Comparison of ENCODE assay signal across 8 cellular contexts in the genomic region with DNA sequence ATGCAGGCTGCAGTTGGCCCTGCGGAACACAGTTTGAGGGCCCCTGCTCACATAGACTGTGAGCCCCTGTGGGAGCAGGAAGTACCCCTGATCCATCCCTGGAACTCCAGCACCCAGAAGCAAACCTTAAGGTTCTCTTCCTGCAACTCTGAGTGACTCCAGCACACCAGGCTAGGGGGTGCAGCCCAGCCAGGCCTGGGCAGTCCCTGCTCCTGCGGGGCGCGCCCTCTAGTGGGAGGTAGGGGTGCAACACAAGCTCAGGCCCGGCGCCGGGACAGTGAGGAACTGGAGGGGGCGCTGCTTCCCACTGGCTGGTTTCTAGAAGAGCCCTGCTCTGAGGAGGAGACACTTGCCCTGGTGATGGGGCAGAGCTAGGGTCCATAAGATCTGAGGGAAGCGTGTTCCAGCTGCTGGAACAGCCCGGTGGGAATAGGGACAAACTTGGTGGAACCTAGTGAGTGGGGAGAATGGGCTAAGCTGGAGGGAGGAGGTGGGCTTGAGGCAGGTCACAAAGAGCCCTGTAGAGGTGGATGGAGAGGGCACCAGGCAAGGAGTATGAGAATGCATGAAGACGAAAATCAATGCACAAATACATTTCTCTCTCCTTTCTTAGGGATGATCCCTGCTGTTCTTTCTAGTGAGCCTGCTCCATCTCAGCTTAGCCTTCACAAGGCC. TPM values are rescaled to one million over a fixed set of nuclear protein-coding genes. Genes with fewer than 3 reads are reported as not detected.
A peak's percentile ranks its signal among the peaks of the same experiment; 100 is the strongest.
DNase-seq lines count a peak whose midpoint lies in the region; ATAC-seq and TF ChIP-seq lines count a peak whose summit lies in the region.

No MANE protein-coding gene starts in this region.

- H3K9me3 Mint-ChIP-seq in CD4-positive, alpha-beta T cell = no peaks in the 10 kb centered on the region
- H3K9me3 Mint-ChIP-seq in HFFc6 = no peaks in the 10 kb centered on the region

- H3K36me3 Mint-ChIP-seq in CD4-positive, alpha-beta T cell (ENCODE audit: low read depth) = peaks cover 37% of the 10 kb centered on the region
- peaks cover 12% of the 10 kb centered on the region for H3K36me3 Mint-ChIP-seq in HFFc6 (ENCODE audit: low read depth)

- H3K79me2 ChIP-seq in PC-3 (ENCODE audit: low read length) = peaks cover 4% of the 10 kb centered on the region

- POLR2A ChIA-PET in CD4-positive, alpha-beta T cell (lab: Charles Lee) = no interaction called here
- POLR2A ChIA-PET in PC-3 (lab: Charles Lee; ENCODE audit: unreplicated experiment) = no interaction called here

- peak; percentile 7 to 45 (median 30) for DNase-seq in CD4-positive, alpha-beta T cell
- DNase-seq in HFFc6 (peak; percentile 28), PC-3 (peak; percentile 58), gastrocnemius medialis (no peak)
- DNase-seq in activated T-cell treated with anti-CD3 and anti-CD28 coated beads, Interleukin-2, amount 50 U/mL, for 48 hours = peak; percentile 79 to 81

- no peaks in the 10 kb centered on the region for H3K27me3 ChIP-seq in CD4-positive, alpha-beta T cell (ENCODE audit: control insufficient read depth, insufficient read depth, low read length)
- H3K27me3 ChIP-seq in PC-3 (ENCODE audit: low read length) = no peaks in the 10 kb centered on the region
- H3K27me3 ChIP-seq in gastroesophageal sphincter = no peaks in the 10 kb centered on the region
- H3K27me3 ChIP-seq in gastrocnemius medialis = no peaks in the 10 kb centered on the region

- H3K9ac ChIP-seq in PC-3 (ENCODE audit: low read length) = no peak overlapping the region

- peak; percentile 54 for TF ChIP-seq CTCF in CD4-positive, alpha-beta T cell (IDR thresholded peaks at IDR 0.05)
- TF ChIP-seq CTCF in HFFc6 (IDR thresholded peaks at IDR 0.05) (peak; percentile 91), PC-3 (conservative IDR thresholded peaks at IDR 0.05; ENCODE audit: low read depth, low read length) (peak; percentile 100), gastroesophageal sphincter (IDR thresholded peaks at IDR 0.05) (peak in 3 of 4 experiments; percentile 23 to 59 (median 25)), gastrocnemius medialis (IDR thresholded peaks at IDR 0.05 in 4 of 5, conservative IDR thresholded peaks at IDR 0.05 in 1 of 5) (peak in 3 of 5 experiments; percentile 23 to 49 (median 28))

- no peak overlapping the region for H2AFZ ChIP-seq in PC-3 (ENCODE audit: low read length)

- no peak for TF ChIP-seq EP300 in gastroesophageal sphincter (IDR thresholded peaks at IDR 0.05)

- intact Hi-C loops in CD4-positive, alpha-beta T cell (cut with DNase I, micrococcal nuclease) = loop anchor here in 1 of 2 experiments (5.0 to 10.0 kb wide), 6 partner anchors 363 to 1845 kb away; partner anchors contain the start of genes EPN1, PPP6R1, ZNF329 and ZNF628
- intact Hi-C loops in PC-3 (cut with micrococcal nuclease) (no loop called here), gastrocnemius medialis (cut with DNase I; ENCODE audit: low total_unique reads) (loop anchor here (5.0 to 10.0 kb wide), 5 partner anchors 58 to 1125 kb away; partner anchors contain the start of genes ZFP28, ZNF444, ZNF71 and ZNF749)

- H3K27ac Mint-ChIP-seq in CD4-positive, alpha-beta T cell = peak overlapping the region; percentile 24
- no peak overlapping the region for H3K27ac Mint-ChIP-seq in HFFc6

- peak; percentile 41 for ATAC-seq in CD4-positive, alpha-beta T cell (ENCODE audit: poor library complexity)
- ATAC-seq in PC-3 = peak; percentile 42; the same call in 1 of the 2 replicates
- ATAC-seq in gastroesophageal sphincter = no peak
- no peak for ATAC-seq in gastrocnemius medialis
- no peak for ATAC-seq in HG03196 (IDR thresholded peaks at IDR 0.05; ENCODE audit: unreplicated experiment)
- ATAC-seq in HG03045 (IDR thresholded peaks at IDR 0.05; ENCODE audit: unreplicated experiment) = no peak

- peaks cover 28% of the 10 kb centered on the region for H3K4me1 Mint-ChIP-seq in CD4-positive, alpha-beta T cell (ENCODE audit: low read depth)
- H3K4me1 Mint-ChIP-seq in HFFc6 (ENCODE audit: low read depth) = peaks cover 14% of the 10 kb centered on the region

- no peaks in the 10 kb centered on the region for H3K9me2 ChIP-seq in PC-3 (replicated peaks; ENCODE audit: low read length)

- H3F3A ChIP-seq in PC-3 (ENCODE audit: low read length, unreplicated experiment) = no peaks in the 10 kb centered on the region

- H3K27ac ChIP-seq in CD4-positive, alpha-beta T cell (ENCODE audit: low read depth, low read length) = no peak overlapping the region
- H3K27ac ChIP-seq in PC-3 (ENCODE audit: low read length) = no peak overlapping the region
- no peak overlapping the region for H3K27ac ChIP-seq in gastroesophageal sphincter
- H3K27ac ChIP-seq in gastrocnemius medialis = no peak overlapping the region

- no peaks in the 10 kb centered on the region for H3K27me3 Mint-ChIP-seq in CD4-positive, alpha-beta T cell
- no peaks in the 10 kb centered on the region for H3K27me3 Mint-ChIP-seq in HFFc6 (ENCODE audit: insufficient read depth)

- H3K36me3 ChIP-seq in PC-3 (ENCODE audit: low read depth, low read length) (peaks cover 5% of the 10 kb centered on the region), gastroesophageal sphincter (peaks cover 0 to 45% of the 10 kb centered on the region in 2 donors), gastrocnemius medialis (peaks cover 0 to 14% of the 10 kb centered on the region in 2 donors)

- no peaks in the 10 kb centered on the region for H3K9me3 ChIP-seq in CD4-positive, alpha-beta T cell (ENCODE audit: control insufficient read depth, low read length)
- H3K9me3 ChIP-seq in PC-3 (ENCODE audit: low read length) = no peaks in the 10 kb centered on the region
- H3K9me3 ChIP-seq in gastroesophageal sphincter = no peaks in the 10 kb centered on the region
- no peaks in the 10 kb centered on the region for H3K9me3 ChIP-seq in gastrocnemius medialis

- CTCF ChIA-PET in CD4-positive, alpha-beta T cell (lab: Charles Lee) = interaction anchor here (0.6 to 1.2 kb wide), 6 partner anchors 18 to 194 kb away, joined by 3 to 5 read pairs (median 4); partner anchors contain the start of gene ZNF444
- CTCF ChIA-PET in PC-3 (lab: Charles Lee) = interaction anchor here (0.6 to 1.2 kb wide), 3 partner anchors 10 to 56 kb away, joined by 3 to 14 read pairs (median 3); no protein-coding TSS in a partner anchor

- H3K4me1 ChIP-seq in PC-3 (ENCODE audit: insufficient read depth, low read length) (peaks cover 5% of the 10 kb centered on the region), gastroesophageal sphincter (peaks cover 0 to 21% (median 0%) of the 10 kb centered on the region in 3 donors), gastrocnemius medialis (peaks cover 7 to 8% of the 10 kb centered on the region in 2 donors)

- BruUV-seq in PC-3 (replicated peaks; lab: Mats Ljungman, UMichigan) = no TSS peak

- no peak overlapping the region for H3K4me2 ChIP-seq in PC-3 (ENCODE audit: low read length)

- peak overlapping the region; percentile 51 for H3K4me3 Mint-ChIP-seq in CD4-positive, alpha-beta T cell
- H3K4me3 Mint-ChIP-seq in HFFc6 = no peak overlapping the region

- no peak for TF ChIP-seq POLR2A in gastroesophageal sphincter (IDR thresholded peaks at IDR 0.05)
- no peak for TF ChIP-seq POLR2A in gastrocnemius medialis (IDR thresholded peaks at IDR 0.05)

- no peak overlapping the region for H3K4me3 ChIP-seq in PC-3 (ENCODE audit: low read length)
- no peak overlapping the region for H3K4me3 ChIP-seq in gastroesophageal sphincter
- no peak overlapping the region for H3K4me3 ChIP-seq in gastrocnemius medialis

- H4K20me1 ChIP-seq in PC-3 (ENCODE audit: low read length) = no peaks in the 10 kb centered on the region

- WGBS in gastroesophageal sphincter (ENCODE audit: low coverage in 1 of 2), 2 donors = 88 to 100% methylated on average over 1 to 2 of the region's 11 CpGs

- in situ Hi-C loops in gastrocnemius medialis (cut with MboI; ENCODE audit: low sequenced_read_pairs in 4 of 4) = loop anchor here in 2 of 4 donors (10.0 kb wide), 1 partner anchor 175 kb away; no protein-coding TSS in a partner anchor

RNA-seq across cellular contexts. Expression of gene ZSCAN5A, which starts 5.0 kb away (rescaled TPM):
- 1 to 10 TPM; 3.3 to 4.4 TPM for total RNA-seq in CD4-positive, alpha-beta T cell
- 1 to 10 TPM; 5.0 to 6.8 (median 5.8) TPM for total RNA-seq in HFFc6 (2021; fragmentation: NEBNext Ultra II Directional; extraction: Animal tissue kit (Norgen Biotek cat#: 25700))
- 17.2 and 23.7 TPM in 2 replicates for total RNA-seq in PC-3 (2014; rRNA removed)
- 1 to 10 TPM; 3.0 to 6.3 (median 4.0) TPM for total RNA-seq in gastroesophageal sphincter
- 10 to 100 TPM in 1 of 4 donors, 1 to 10 TPM in 2, under 1 TPM in 1; 1.00 to 26.1 (median 3.6) TPM for total RNA-seq in gastrocnemius medialis

RNA-seq across cellular contexts. Expression of gene EDDM13, which starts 37.1 kb away (rescaled TPM):
- total RNA-seq in CD4-positive, alpha-beta T cell = not detected
- not detected for total RNA-seq in HFFc6 (2021; fragmentation: NEBNext Ultra II Directional; extraction: Animal tissue kit (Norgen Biotek cat#: 25700))
- not detected in 2 replicates for total RNA-seq in PC-3 (2014; rRNA removed)
- not detected for total RNA-seq in gastroesophageal sphincter
- total RNA-seq in gastrocnemius medialis = not detected

Comparison
In these comparisons a context has a peak if more than half of its experiments do, and no peak if none do; other contexts are left out.
1. ATAC-seq: peak in CD4-positive, alpha-beta T cell (single experiment) and PC-3 (single experiment); none in gastroesophageal sphincter (single experiment), gastrocnemius medialis (0 of 2), HG03196 (single experiment) and HG03045 (single experiment).
2. DNase-seq: peak in CD4-positive, alpha-beta T cell (10 of 10), HFFc6 (single experiment), PC-3 (single experiment) and activated T-cell treated with anti-CD3 and anti-CD28 coated beads, Interleukin-2, amount 50 U/mL, for 48 hours (2 of 2); none in gastrocnemius medialis (0 of 2).
3. CTCF ChIP-seq: peak in every context shown above with its lines; median percentile 100 in PC-3; 91 in HFFc6; 54 in CD4-positive, alpha-beta T cell; 28 in gastrocnemius medialis; 25 in gastroesophageal sphincter.